Comparison of ENCODE assay signal across 25 cellular contexts in genomic region chr20:24959591-24960301, GRCh38. TPM values are rescaled to one million over a fixed set of nuclear protein-coding genes. Genes with fewer than 3 reads are reported as not detected.
DNase-seq lines count a peak whose midpoint lies in the region; ATAC-seq and TF ChIP-seq lines count a peak whose summit lies in the region.
"Had no signal": no experiment of that assay in that cellular context is flagged by ENCODE, and none has a peak within 500 bp of the region (broad histone marks: within the 10 kb centered on the region; RNA-seq: fewer than 3 reads in every experiment).

No MANE protein-coding gene starts in this region.

- no peak for DNase-seq in CD4-positive, alpha-beta memory T cell
- peak; percentile 39 for DNase-seq in activated CD8-positive, alpha-beta memory T cell treated with anti-CD3 and anti-CD28 coated beads, Interleukin-2, amount 10 ng/mL, durations not matched to agents 7 days and 5 days
- DNase-seq in natural killer cell: peak; percentile 59
- DNase-seq in stimulated activated CD4-positive, alpha-beta T cell treated with anti-CD3 and anti-CD28 coated beads, Interleukin-12 subunit alpha, Interleukin-12 subunit beta, amount 100 ng/mL, for 4 hours: no peak
- DNase-seq in NOMO-1 (lab: John Stamatoyannopoulos, UW; ENCODE audit: unreplicated experiment in 2 of 2): no peak
- DNase-seq in A673 (ENCODE audit: low spot score): no peak
- DNase-seq: activated CD4-positive, alpha-beta T cell treated with anti-CD3 and anti-CD28 coated beads, Interleukin-2, amount 50 U/mL, for 48 hours; activated effector memory CD4-positive, alpha-beta T cell treated with Interleukin-2 at 50 U/mL for 16 hours; Calu3; gastrocnemius medialis; Kasumi-1; left cardiac atrium; NCI-H1092; NCI-H2081; NCI-H446 treated with DMSO at 0.1 percent for 48 hours; NK-92 treated with Interleukin-12 subunit alpha and Interleukin-12 subunit beta, amount 100 ng/mL, for 24 hours; nucleus accumbens; stimulated activated CD4-positive, alpha-beta T cell treated with anti-CD3 and anti-CD28 coated beads, Interleukin-15, amount 100 ng/mL, for 24 hours; thyroid gland had no signal

- H3K9ac ChIP-seq in BLaER1: no peak overlapping the region

- peaks cover 7% of the 10 kb centered on the region; the same call in 1 of the 2 replicates for H4K20me1 ChIP-seq in BLaER1

- H3K36me3 Mint-ChIP-seq in CD4-positive, alpha-beta memory T cell: peaks cover 29 to 71% of the 10 kb centered on the region in 2 donors
- peaks cover 49% of the 10 kb centered on the region for H3K36me3 Mint-ChIP-seq in activated CD8-positive, alpha-beta memory T cell treated with anti-CD3 and anti-CD28 coated beads, Interleukin-2, amount 10 ng/mL, durations not matched to agents 7 days and 5 days
- peaks cover 17% of the 10 kb centered on the region for H3K36me3 Mint-ChIP-seq in natural killer cell

- TF ChIP-seq CTCF in natural killer cell (IDR thresholded peaks at IDR 0.05): no peak
- no peak for TF ChIP-seq CTCF in A673 (conservative IDR thresholded peaks at IDR 0.05; ENCODE audit: low read depth, low read length)

- no peak overlapping the region for H3K4me3 ChIP-seq in BLaER1
- H3K4me3 ChIP-seq in CD4-positive, alpha-beta memory T cell (ENCODE audit: low read length in 2 of 2): no peak overlapping the region
- H3K4me3 ChIP-seq in A673 (ENCODE audit: low read depth, low read length, poor library complexity, severe bottlenecking): no peak overlapping the region
- H3K4me3 ChIP-seq: breast epithelium, dorsolateral prefrontal cortex, gastrocnemius medialis, thyroid gland had no signal

- H3K36me3 ChIP-seq in BLaER1 (peaks cover 86% of the 10 kb centered on the region), A673 (ENCODE audit: insufficient read depth, low read length, poor library complexity, severe bottlenecking) (no peaks in the 10 kb centered on the region)
- peaks cover 48% of the 10 kb centered on the region for H3K36me3 ChIP-seq in CD4-positive, alpha-beta memory T cell (ENCODE audit: insufficient read depth, low read length)
- H3K36me3 ChIP-seq: breast epithelium had no signal

- BruUV-seq in A673 (replicated peaks; lab: Mats Ljungman, UMichigan): no TSS peak

- H3K4me1 ChIP-seq in BLaER1: peaks cover 19% of the 10 kb centered on the region
- H3K4me1 ChIP-seq in CD4-positive, alpha-beta memory T cell (ENCODE audit: insufficient read depth, low read length): peaks cover 40% of the 10 kb centered on the region
- no peaks in the 10 kb centered on the region for H3K4me1 ChIP-seq in A673 (ENCODE audit: insufficient read depth, low read length, poor library complexity, severe bottlenecking)
- H3K4me1 ChIP-seq: breast epithelium, gastrocnemius medialis had no signal

- no peak for ATAC-seq in activated CD8-positive, alpha-beta memory T cell treated with anti-CD3 and anti-CD28 coated beads, Interleukin-2, amount 10 ng/mL, durations not matched to agents 7 days and 5 days
- ATAC-seq in natural killer cell (peak; percentile 17 to 38 (median 22)), GM21515 (IDR thresholded peaks at IDR 0.05; ENCODE audit: unreplicated experiment) (no peak)
- ATAC-seq: esophagus mucosa, gastrocnemius medialis, left cardiac atrium had no signal

- no peaks in the 10 kb centered on the region for H3K9me3 Mint-ChIP-seq in CD4-positive, alpha-beta memory T cell
- no peaks in the 10 kb centered on the region for H3K9me3 Mint-ChIP-seq in activated CD8-positive, alpha-beta memory T cell treated with anti-CD3 and anti-CD28 coated beads, Interleukin-2, amount 10 ng/mL, durations not matched to agents 7 days and 5 days (ENCODE audit: low read depth)
- H3K9me3 Mint-ChIP-seq in natural killer cell: no peaks in the 10 kb centered on the region

- H3K27me3 ChIP-seq in BLaER1 (no peaks in the 10 kb centered on the region), A673 (replicated peaks; ENCODE audit: insufficient read depth, low read depth, low read length, poor library complexity) (no peaks in the 10 kb centered on the region)
- H3K27me3 ChIP-seq in CD4-positive, alpha-beta memory T cell (ENCODE audit: insufficient read depth, low read length): no peaks in the 10 kb centered on the region
- H3K27me3 ChIP-seq: breast epithelium, dorsolateral prefrontal cortex, gastrocnemius medialis, thyroid gland had no signal

- no peaks in the 10 kb centered on the region for H3K9me3 ChIP-seq in BLaER1
- H3K9me3 ChIP-seq in CD4-positive, alpha-beta memory T cell (ENCODE audit: control insufficient read depth in 1 of 2, low read length in 2 of 2): no peaks in the 10 kb centered on the region
- no peaks in the 10 kb centered on the region for H3K9me3 ChIP-seq in A673 (ENCODE audit: low read depth, low read length, poor library complexity, severe bottlenecking)
- H3K9me3 ChIP-seq: breast epithelium, gastrocnemius medialis, thyroid gland had no signal

- peaks cover 16 to 47% (median 28%) of the 10 kb centered on the region in 4 donors for H3K4me1 Mint-ChIP-seq in CD4-positive, alpha-beta memory T cell
- H3K4me1 Mint-ChIP-seq in activated CD8-positive, alpha-beta memory T cell treated with anti-CD3 and anti-CD28 coated beads, Interleukin-2, amount 10 ng/mL, durations not matched to agents 7 days and 5 days: peaks cover 39% of the 10 kb centered on the region
- peaks cover 90 to 97% of the 10 kb centered on the region in 2 donors for H3K4me1 Mint-ChIP-seq in natural killer cell

- peak overlapping the region; percentile 67 to 94 (median 87) for H3K27ac Mint-ChIP-seq in CD4-positive, alpha-beta memory T cell
- H3K27ac Mint-ChIP-seq in activated CD8-positive, alpha-beta memory T cell treated with anti-CD3 and anti-CD28 coated beads, Interleukin-2, amount 10 ng/mL, durations not matched to agents 7 days and 5 days: peak overlapping the region; percentile 83
- H3K27ac Mint-ChIP-seq in natural killer cell: peak overlapping the region; percentile 98 to 100

- POLR2A ChIA-PET in CD4-positive, alpha-beta memory T cell (lab: Charles Lee; ENCODE audit: partially characterized antibody): interaction anchor here (1.5 kb wide), 1 partner anchor 10 kb away, joined by 19 read pairs; the partner anchor contains the start of gene CST7
- POLR2A ChIA-PET in A673 (lab: Charles Lee; ENCODE audit: low non-redundant PET): no interaction called here

- H3K27me3 Mint-ChIP-seq in CD4-positive, alpha-beta memory T cell: no peaks in the 10 kb centered on the region
- no peaks in the 10 kb centered on the region for H3K27me3 Mint-ChIP-seq in activated CD8-positive, alpha-beta memory T cell treated with anti-CD3 and anti-CD28 coated beads, Interleukin-2, amount 10 ng/mL, durations not matched to agents 7 days and 5 days
- H3K27me3 Mint-ChIP-seq in natural killer cell (ENCODE audit: low read depth in 2 of 2): no peaks in the 10 kb centered on the region

- intact Hi-C loops in CD4-positive, alpha-beta memory T cell (cut with micrococcal nuclease): no loop called here
- intact Hi-C loops in natural killer cell (cut with micrococcal nuclease) (loop anchor here (2.0 to 10.0 kb wide), 4 partner anchors 29 to 1595 kb away; partner anchors contain the start of gene GZF1), A673 (cut with micrococcal nuclease; ENCODE audit: unreplicated experiment) (no loop called here)

- H3K4me3 Mint-ChIP-seq in CD4-positive, alpha-beta memory T cell: peak overlapping the region in 2 of 8 donors; percentile 49 to 54
- H3K4me3 Mint-ChIP-seq in activated CD8-positive, alpha-beta memory T cell treated with anti-CD3 and anti-CD28 coated beads, Interleukin-2, amount 10 ng/mL, durations not matched to agents 7 days and 5 days: no peak overlapping the region
- H3K4me3 Mint-ChIP-seq in natural killer cell: peak overlapping the region; percentile 84

- H3K27ac ChIP-seq in BLaER1: 0 out of 2 replicates have a peak overlapping the region, but pooled peaks have one; percentile 9
- H3K27ac ChIP-seq in CD4-positive, alpha-beta memory T cell (ENCODE audit: low read depth, low read length): peak overlapping the region; percentile 66
- no peak overlapping the region for H3K27ac ChIP-seq in A673 (ENCODE audit: low read depth, low read length, poor library complexity, severe bottlenecking)
- H3K27ac ChIP-seq: breast epithelium, gastrocnemius medialis, thyroid gland had no signal

- CTCF ChIA-PET in CD4-positive, alpha-beta memory T cell (lab: Charles Lee; ENCODE audit: partially characterized antibody): interaction anchor here (1.6 to 3.1 kb wide), 2 partner anchors 10 to 28 kb away, joined by 6 to 20 read pairs; no protein-coding TSS in a partner anchor
- CTCF ChIA-PET in activated CD8-positive, alpha-beta memory T cell treated with anti-CD3 and anti-CD28 coated beads, Interleukin-2, amount 10 ng/mL, durations not matched to agents 7 days and 5 days (lab: Charles Lee): interaction anchor here (2.6 kb wide), 1 partner anchor 29 kb away, joined by 8 read pairs; no protein-coding TSS in a partner anchor
- CTCF ChIA-PET in A673 (lab: Charles Lee): no interaction called here

- H3K4me2 ChIP-seq in BLaER1: no peak overlapping the region

RNA-seq across cellular contexts. Expression of gene CST7, which starts 10.7 kb away (rescaled TPM):
- total RNA-seq in CD4-positive, alpha-beta memory T cell: 10 to 100 TPM; 23.2 to 23.3 TPM
- 10 to 100 TPM; 57.7 to 62.8 TPM for polyA plus RNA-seq in CD4-positive, alpha-beta memory T cell
- 100 to 1,000 TPM; 177 to 202 TPM for total RNA-seq in activated CD8-positive, alpha-beta memory T cell treated with anti-CD3 and anti-CD28 coated beads, Interleukin-2, amount 10 ng/mL, durations not matched to agents 7 days and 5 days
- 100 to 1,000 TPM; 590 to 700 (median 619) TPM for total RNA-seq in natural killer cell
- total RNA-seq in A673 (2021): not detected in 2 replicates
- total RNA-seq: Calu3, renal cortical epithelial cell had no signal

RNA-seq across cellular contexts. Expression of gene APMAP, which starts 32.8 kb away (rescaled TPM):
- total RNA-seq in CD4-positive, alpha-beta memory T cell: 10 to 100 TPM; 48.4 to 50.0 TPM
- polyA plus RNA-seq in CD4-positive, alpha-beta memory T cell: 100 to 1,000 TPM in 1 of 2 donors, 10 to 100 TPM in 1; 70.7 to 130 TPM
- total RNA-seq in activated CD8-positive, alpha-beta memory T cell treated with anti-CD3 and anti-CD28 coated beads, Interleukin-2, amount 10 ng/mL, durations not matched to agents 7 days and 5 days: 10 to 100 TPM; 47.5 to 56.0 TPM
- total RNA-seq in natural killer cell (100 to 1,000 TPM; 205 to 212 (median 207) TPM), A673 (2021) (67.9 and 70.3 TPM in 2 replicates)

Comparison
In these comparisons a context has a peak if more than half of its experiments do, and no peak if none do; other contexts are left out.
1. DNase-seq: peak in activated CD8-positive, alpha-beta memory T cell treated with anti-CD3 and anti-CD28 coated beads, Interleukin-2, amount 10 ng/mL, durations not matched to agents 7 days and 5 days (single experiment) and natural killer cell (single experiment); none in CD4-positive, alpha-beta memory T cell (0 of 5), stimulated activated CD4-positive, alpha-beta T cell treated with anti-CD3 and anti-CD28 coated beads, Interleukin-12 subunit alpha, Interleukin-12 subunit beta, amount 100 ng/mL, for 4 hours (single experiment), NOMO-1 (0 of 2) and A673 (single experiment).
2. ATAC-seq: peak in natural killer cell (3 of 3); none in activated CD8-positive, alpha-beta memory T cell treated with anti-CD3 and anti-CD28 coated beads, Interleukin-2, amount 10 ng/mL, durations not matched to agents 7 days and 5 days (single experiment) and GM21515 (single experiment).
3. RNA of gene CST7, which starts 10.7 kb away (total RNA-seq): 590 to 700 TPM in natural killer cell, 177 to 202 TPM in activated CD8-positive, alpha-beta memory T cell treated with anti-CD3 and anti-CD28 coated beads, Interleukin-2, amount 10 ng/mL, durations not matched to agents 7 days and 5 days and 23.2 to 23.3 TPM in CD4-positive, alpha-beta memory T cell; not detected in A673; every median in the first group is over 10 times any median in the second.
4. Peak in every context shown above with its lines, with median percentiles within 50 percentile points of each other: H3K27ac Mint-ChIP-seq.